29 cellular contexts compared by ENCODE assay signal in the genomic region with DNA sequence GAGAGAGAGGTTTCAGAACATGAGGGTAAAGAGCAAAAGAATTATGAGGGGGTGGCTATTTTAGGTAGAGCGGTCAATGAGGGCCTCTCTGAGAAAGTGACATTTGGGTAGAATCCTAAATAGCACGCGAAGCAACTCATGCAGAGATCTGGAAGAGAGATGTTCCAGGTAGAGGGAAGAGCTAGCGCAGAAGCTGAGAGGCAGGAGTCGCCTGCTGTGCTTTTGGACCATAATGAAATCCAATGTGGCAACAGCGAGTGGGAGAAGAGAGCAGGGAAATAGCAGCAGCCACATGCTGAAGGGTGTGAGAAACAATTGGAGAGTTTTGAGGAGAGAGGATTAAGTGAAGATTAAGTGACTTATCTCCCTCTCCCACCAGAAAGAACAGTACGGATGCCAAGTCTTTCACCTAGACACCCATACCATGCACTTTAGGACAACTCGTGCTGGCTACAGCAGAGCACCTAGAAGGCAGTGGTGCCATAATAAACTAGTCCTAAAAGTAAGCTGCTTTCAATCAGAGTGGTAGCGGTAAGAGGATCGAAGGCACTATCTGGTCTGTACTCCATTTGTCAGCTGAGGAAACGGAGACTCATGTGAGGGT.
"Had no signal": no experiment of that assay in that cellular context is flagged by ENCODE, and none has a peak within 500 bp of the region (broad histone marks: within the 10 kb centered on the region; RNA-seq: fewer than 3 reads in every experiment).

No MANE protein-coding gene starts in this region.

- H3K27me3 ChIP-seq: brain microvascular endothelial cell had no signal

- H3K36me3 ChIP-seq: brain microvascular endothelial cell, WERI-Rb-1 had no signal

- ATAC-seq: activated CD8-positive, alpha-beta memory T cell treated with anti-CD3 and anti-CD28 coated beads, Interleukin-2, amount 10 ng/mL, durations not matched to agents 7 days and 5 days; activated naive CD8-positive, alpha-beta T cell treated with anti-CD3 and anti-CD28 coated beads, Interleukin-2, amount 50 U/mL, for 24 hours had no signal

- DNase-seq: activated CD4-positive, alpha-beta memory T cell treated with anti-CD3 and anti-CD28 coated beads, Interleukin-2, amount 10 ng/mL, durations not matched to agents 7 days and 5 days; activated CD4-positive, alpha-beta T cell treated with anti-CD3 and anti-CD28 coated beads for 1 hour; activated CD4-positive, alpha-beta T cell treated with anti-CD3 and anti-CD28 coated beads for 48 hours; activated CD4-positive, CD25-positive, alpha-beta regulatory T cell; activated CD8-positive, alpha-beta memory T cell treated with anti-CD3 and anti-CD28 coated beads for 24 hours; activated CD8-positive, alpha-beta memory T cell treated with anti-CD3 and anti-CD28 coated beads, Interleukin-2, amount 10 ng/mL, durations not matched to agents 7 days and 5 days; activated CD8-positive, alpha-beta memory T cell treated with anti-CD3 and anti-CD28 coated beads, Interleukin-2, amount 50 U/mL, for 48 hours; activated effector memory CD4-positive, alpha-beta T cell treated with Interleukin-2 at 50 U/mL for 16 hours; activated naive CD4-positive, alpha-beta T cell treated with anti-CD3 and anti-CD28 coated beads, Interleukin-2, amount 10 ng/mL, durations not matched to agents 7 days and 5 days; activated naive CD8-positive, alpha-beta T cell treated with anti-CD3 and anti-CD28 coated beads, Interleukin-2, amount 50 U/mL, for 24 hours; activated T-cell treated with anti-CD3 and anti-CD28 coated beads, Interleukin-2, amount 50 U/mL, for 48 hours; aorta; brain microvascular endothelial cell; central memory CD4-positive, alpha-beta T cell; NCI-H1092 treated with DMSO at 0.1 percent for 48 hours; NCI-H1417; NCI-H146; NCI-H187; NCI-H2029 treated with DMSO at 0.1 percent for 48 hours; NCI-H2107; NCI-H2171; NCI-H510A; NCI-H69; Right ventricle myocardium superior; SW 1271; T-helper 1 cell; T-helper 2 cell; T1000; WERI-Rb-1 had no signal

- H3K27ac ChIP-seq: brain microvascular endothelial cell, WERI-Rb-1 had no signal
